ENCODE assay signal across 8 cellular contexts in genomic region chr11:48013269-48013901, GRCh38. TPM values are rescaled to one million over a fixed set of nuclear protein-coding genes. Genes with fewer than 3 reads are reported as not detected.
DNase-seq lines count a peak whose midpoint lies in the region; ATAC-seq and TF ChIP-seq lines count a peak whose summit lies in the region.

No MANE protein-coding gene starts in this region.

- H3K4me3 ChIP-seq in colonic mucosa, result no peak overlapping the region

- H3K9me3 ChIP-seq in colonic mucosa, result no peaks in the 10 kb centered on the region

- H3K9me3 Mint-ChIP-seq in activated CD4-positive, alpha-beta T cell treated with anti-CD3 and anti-CD28 coated beads for 36 hours (ENCODE audit: low read depth), result no peaks in the 10 kb centered on the region
- H3K9me3 Mint-ChIP-seq in T-cell, result no peaks in the 10 kb centered on the region

- no peak overlapping the region for H3K9ac ChIP-seq in colonic mucosa (ENCODE audit: low read depth in 2 of 2, low read length in 2 of 2)

- peak; percentile 40 for ATAC-seq in activated CD4-positive, alpha-beta T cell treated with anti-CD3 and anti-CD28 coated beads for 36 hours
- ATAC-seq in HG03139 (IDR thresholded peaks at IDR 0.05; ENCODE audit: unreplicated experiment) (peak; percentile 80), T-cell (replicated peaks in 1 of 4) (peak; percentile 26 to 56 (median 44))

- intact Hi-C loops in activated CD4-positive, alpha-beta T cell treated with anti-CD3 and anti-CD28 coated beads for 36 hours (cut with DNase I, micrococcal nuclease), result no loop called here
- intact Hi-C loops in colonic mucosa (cut with DNase I), result no loop called here

- TF ChIP-seq CTCF in colonic mucosa (IDR thresholded peaks at IDR 0.05), result no peak

- CTCF ChIA-PET in activated CD4-positive, alpha-beta T cell treated with anti-CD3 and anti-CD28 coated beads for 36 hours (lab: Charles Lee), result interaction anchor here (0.6 to 3.0 kb wide), 6 partner anchors 15 to 79 kb away, joined by 3 to 9 read pairs (median 6); no protein-coding TSS in a partner anchor
- CTCF ChIA-PET in T-cell (lab: Charles Lee), result interaction anchor here in 1 of 2 donors (1.3 kb wide), 1 partner anchor 94 kb away, joined by 3 read pairs; no protein-coding TSS in a partner anchor

- H3K4me1 ChIP-seq in colonic mucosa, result peaks cover 15% of the 10 kb centered on the region

- POLR2A ChIA-PET in activated CD4-positive, alpha-beta T cell treated with anti-CD3 and anti-CD28 coated beads for 36 hours (lab: Charles Lee), result interaction anchor here (0.5 to 1.7 kb wide), 3 partner anchors 12 to 75 kb away, joined by 3 to 5 read pairs (median 4); no protein-coding TSS in a partner anchor
- POLR2A ChIA-PET in T-cell (lab: Charles Lee), result interaction anchor here (0.7 to 1.9 kb wide), 3 partner anchors 9 to 17 kb away, joined by 3 to 12 read pairs (median 3); no protein-coding TSS in a partner anchor

- H3K4me3 Mint-ChIP-seq in activated CD4-positive, alpha-beta T cell treated with anti-CD3 and anti-CD28 coated beads for 36 hours, result peak overlapping the region; percentile 24
- peak overlapping the region; percentile 43 to 69 (median 49) for H3K4me3 Mint-ChIP-seq in T-cell

- peak overlapping the region; percentile 90 for H3K27ac Mint-ChIP-seq in activated CD4-positive, alpha-beta T cell treated with anti-CD3 and anti-CD28 coated beads for 36 hours
- H3K27ac Mint-ChIP-seq in T-cell, result peak overlapping the region; percentile 93 to 98

- peaks cover 88% of the 10 kb centered on the region for H3K4me1 Mint-ChIP-seq in activated CD4-positive, alpha-beta T cell treated with anti-CD3 and anti-CD28 coated beads for 36 hours
- peaks cover 66 to 89% (median 86%) of the 10 kb centered on the region in 3 donors for H3K4me1 Mint-ChIP-seq in T-cell

- peak overlapping the region; percentile 16 for H3K27ac ChIP-seq in colonic mucosa

- H3K27me3 Mint-ChIP-seq in activated CD4-positive, alpha-beta T cell treated with anti-CD3 and anti-CD28 coated beads for 36 hours, result no peaks in the 10 kb centered on the region
- H3K27me3 Mint-ChIP-seq in T-cell, result no peaks in the 10 kb centered on the region

- H3K36me3 ChIP-seq in colonic mucosa, result no peaks in the 10 kb centered on the region

- peaks cover 6% of the 10 kb centered on the region for H3K36me3 Mint-ChIP-seq in activated CD4-positive, alpha-beta T cell treated with anti-CD3 and anti-CD28 coated beads for 36 hours (ENCODE audit: low read depth)
- H3K36me3 Mint-ChIP-seq in T-cell, result peaks cover 6% of the 10 kb centered on the region

- H3K27me3 ChIP-seq in colonic mucosa, result no peaks in the 10 kb centered on the region

- peak; percentile 78 for DNase-seq in activated CD4-positive, alpha-beta T cell treated with anti-CD3 and anti-CD28 coated beads for 36 hours
- DNase-seq in activated CD4-positive, alpha-beta T cell treated with anti-CD3 and anti-CD28 coated beads for 1 hour, result no peak
- DNase-seq in T-cell, result peak in 29 of 34 experiments; percentile 17 to 60 (median 40)
- peak; percentile 45 for DNase-seq in colonic mucosa
- peak; percentile 34 to 49 for DNase-seq in stimulated activated CD4-positive, alpha-beta T cell treated with anti-CD3 and anti-CD28 coated beads, Interleukin-2, amount 100 ng/mL, for 48 hours
- DNase-seq in epidermal melanocyte (ENCODE audit: insufficient read length, low spot score), result no peak
- DNase-seq in NCI-H446 (lab: John Stamatoyannopoulos, UW), result no peak

RNA-seq across cellular contexts. Expression of gene PTPRJ, which starts 33.0 kb away (rescaled TPM):
- total RNA-seq in activated CD4-positive, alpha-beta T cell treated with anti-CD3 and anti-CD28 coated beads for 36 hours, result 10 to 100 TPM; 20.8 to 21.3 TPM
- 10 to 100 TPM; 44.8 to 71.0 (median 57.9) TPM for total RNA-seq in T-cell
- 10 to 100 TPM; 37.5 to 45.7 TPM for total RNA-seq in colonic mucosa

Comparison
In these comparisons a context has a peak if more than half of its experiments do, and no peak if none do; other contexts are left out.
1. DNase-seq: peak in activated CD4-positive, alpha-beta T cell treated with anti-CD3 and anti-CD28 coated beads for 36 hours (single experiment), T-cell (29 of 34), colonic mucosa (single experiment) and stimulated activated CD4-positive, alpha-beta T cell treated with anti-CD3 and anti-CD28 coated beads, Interleukin-2, amount 100 ng/mL, for 48 hours (2 of 2); none in activated CD4-positive, alpha-beta T cell treated with anti-CD3 and anti-CD28 coated beads for 1 hour (single experiment), epidermal melanocyte (single experiment) and NCI-H446 (0 of 2).
2. Peak in every context shown above with its lines, with median percentiles within 50 percentile points of each other: ATAC-seq.